Comparison of ENCODE assay signal across 31 cellular contexts in the genomic region with DNA sequence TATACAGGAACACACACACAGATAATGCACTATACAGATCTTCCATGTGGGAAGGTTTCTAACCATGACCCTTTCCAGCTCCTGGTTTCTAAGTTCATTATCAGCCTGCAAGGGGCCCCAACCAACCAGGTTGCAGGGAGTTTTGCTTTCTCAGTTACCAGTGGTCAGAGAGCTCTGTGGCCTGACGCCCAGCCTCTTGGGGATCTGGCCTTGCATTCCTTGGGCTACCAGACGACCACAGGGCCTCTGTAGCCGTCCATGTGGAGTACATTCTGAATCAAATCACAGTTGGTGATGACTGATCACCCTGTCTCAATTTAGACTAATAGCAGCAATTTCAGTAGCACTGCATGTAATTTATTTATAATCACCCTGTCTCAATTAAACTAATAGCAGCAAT. TPM values are rescaled to one million over a fixed set of nuclear protein-coding genes. Genes with fewer than 3 reads are reported as not detected.
"Had no signal": no experiment of that assay in that cellular context is flagged by ENCODE, and none has a peak within 500 bp of the region (broad histone marks: within the 10 kb centered on the region; RNA-seq: fewer than 3 reads in every experiment).

No MANE protein-coding gene starts in this region.

- DNase-seq: activated B cell treated with CpG ODN at 0.5 μM for 24 hours; activated CD4-positive, alpha-beta memory T cell treated with anti-CD3 and anti-CD28 coated beads, Interleukin-2, amount 10 ng/mL, durations not matched to agents 7 days and 5 days; activated CD4-positive, alpha-beta T cell treated with anti-CD3 and anti-CD28 coated beads for 1 hour; activated CD4-positive, alpha-beta T cell treated with anti-CD3 and anti-CD28 coated beads, Interleukin-2, amount 10 ng/mL, durations not matched to agents 24 days and 14 days; activated gamma-delta T cell; activated naive CD4-positive, alpha-beta T cell treated with anti-CD3 and anti-CD28 coated beads for 36 hours; activated T-cell treated with anti-CD3 and anti-CD28 coated beads for 4 hours; activated T-cell treated with anti-CD3 and anti-CD28 coated beads, Interleukin-2, amount 50 U/mL, for 48 hours; amygdala; brain microvascular endothelial cell; cerebellar nuclear complex; Kasumi-1; KBM-7; NCI-H1105 treated with DMSO at 0.1 percent for 48 hours; NCI-H187 treated with DMSO at 0.1 percent for 48 hours; NCI-H2081 treated with DMSO at 0.1 percent for 48 hours; NCI-H446; NCI-H524; NCI-H82; RPMI8226; T-cell; T-helper 2 cell; T1000 had no signal

- H3K4me1 Mint-ChIP-seq: activated B cell treated with CpG ODN at 0.5 μM for 24 hours; activated CD4-positive, alpha-beta memory T cell treated with anti-CD3 and anti-CD28 coated beads, Interleukin-2, amount 10 ng/mL, durations not matched to agents 7 days and 5 days; activated CD4-positive, alpha-beta T cell treated with anti-CD3 and anti-CD28 coated beads, Interleukin-2, amount 10 ng/mL, durations not matched to agents 24 days and 14 days; activated T-helper 17 cell treated with anti-CD3 and anti-CD28 coated beads, Interleukin-2, amount 50 U/mL, for 72 hours; T-cell had no signal

- H3K4me3 Mint-ChIP-seq: activated B cell treated with CpG ODN at 0.5 μM for 24 hours; activated CD4-positive, alpha-beta memory T cell treated with anti-CD3 and anti-CD28 coated beads, Interleukin-2, amount 10 ng/mL, durations not matched to agents 7 days and 5 days; activated CD4-positive, alpha-beta T cell treated with anti-CD3 and anti-CD28 coated beads, Interleukin-2, amount 10 ng/mL, durations not matched to agents 24 days and 14 days; activated naive CD4-positive, alpha-beta T cell treated with anti-CD3 and anti-CD28 coated beads for 36 hours; activated naive CD8-positive, alpha-beta T cell; activated T-helper 17 cell treated with anti-CD3 and anti-CD28 coated beads, Interleukin-2, amount 50 U/mL, for 72 hours; T-cell had no signal

- H3K27me3 Mint-ChIP-seq: activated B cell treated with CpG ODN at 0.5 μM for 24 hours; activated CD4-positive, alpha-beta memory T cell treated with anti-CD3 and anti-CD28 coated beads, Interleukin-2, amount 10 ng/mL, durations not matched to agents 7 days and 5 days had no signal

- H3K27ac Mint-ChIP-seq: activated B cell treated with CpG ODN at 0.5 μM for 24 hours; activated CD4-positive, alpha-beta memory T cell treated with anti-CD3 and anti-CD28 coated beads, Interleukin-2, amount 10 ng/mL, durations not matched to agents 7 days and 5 days; activated CD4-positive, alpha-beta T cell treated with anti-CD3 and anti-CD28 coated beads, Interleukin-2, amount 10 ng/mL, durations not matched to agents 24 days and 14 days; activated naive CD4-positive, alpha-beta T cell treated with anti-CD3 and anti-CD28 coated beads for 36 hours; activated naive CD8-positive, alpha-beta T cell; activated T-helper 17 cell treated with anti-CD3 and anti-CD28 coated beads, Interleukin-2, amount 50 U/mL, for 72 hours; T-cell had no signal

- H3K36me3 Mint-ChIP-seq: activated naive CD8-positive, alpha-beta T cell; T-cell had no signal

- H3K9me3 Mint-ChIP-seq: activated B cell treated with CpG ODN at 0.5 μM for 24 hours; activated CD4-positive, alpha-beta memory T cell treated with anti-CD3 and anti-CD28 coated beads, Interleukin-2, amount 10 ng/mL, durations not matched to agents 7 days and 5 days; activated CD4-positive, alpha-beta T cell treated with anti-CD3 and anti-CD28 coated beads, Interleukin-2, amount 10 ng/mL, durations not matched to agents 24 days and 14 days; activated naive CD4-positive, alpha-beta T cell treated with anti-CD3 and anti-CD28 coated beads for 36 hours; T-cell had no signal

- H3K27me3 ChIP-seq: brain microvascular endothelial cell, cardiac muscle cell had no signal

- H3K27ac ChIP-seq: brain microvascular endothelial cell, cardiac muscle cell, SK-N-MC had no signal

RNA-seq across cellular contexts. Expression of a gene that starts 47.5 kb away (rescaled TPM):
- total RNA-seq: activated B cell treated with CpG ODN at 0.5 μM for 24 hours; activated CD4-positive, alpha-beta memory T cell treated with anti-CD3 and anti-CD28 coated beads, Interleukin-2, amount 10 ng/mL, durations not matched to agents 7 days and 5 days; activated CD4-positive, alpha-beta T cell treated with anti-CD3 and anti-CD28 coated beads, Interleukin-2, amount 10 ng/mL, durations not matched to agents 24 days and 14 days; activated CD8-positive, alpha-beta memory T cell treated with anti-CD3 and anti-CD28 coated beads for 36 hours; activated naive CD4-positive, alpha-beta T cell treated with anti-CD3 and anti-CD28 coated beads for 36 hours; astrocyte; OCI-LY7; Right ventricle myocardium inferior had no signal
- polyA plus RNA-seq: cardiac muscle cell had no signal
